In the genomic region with DNA sequence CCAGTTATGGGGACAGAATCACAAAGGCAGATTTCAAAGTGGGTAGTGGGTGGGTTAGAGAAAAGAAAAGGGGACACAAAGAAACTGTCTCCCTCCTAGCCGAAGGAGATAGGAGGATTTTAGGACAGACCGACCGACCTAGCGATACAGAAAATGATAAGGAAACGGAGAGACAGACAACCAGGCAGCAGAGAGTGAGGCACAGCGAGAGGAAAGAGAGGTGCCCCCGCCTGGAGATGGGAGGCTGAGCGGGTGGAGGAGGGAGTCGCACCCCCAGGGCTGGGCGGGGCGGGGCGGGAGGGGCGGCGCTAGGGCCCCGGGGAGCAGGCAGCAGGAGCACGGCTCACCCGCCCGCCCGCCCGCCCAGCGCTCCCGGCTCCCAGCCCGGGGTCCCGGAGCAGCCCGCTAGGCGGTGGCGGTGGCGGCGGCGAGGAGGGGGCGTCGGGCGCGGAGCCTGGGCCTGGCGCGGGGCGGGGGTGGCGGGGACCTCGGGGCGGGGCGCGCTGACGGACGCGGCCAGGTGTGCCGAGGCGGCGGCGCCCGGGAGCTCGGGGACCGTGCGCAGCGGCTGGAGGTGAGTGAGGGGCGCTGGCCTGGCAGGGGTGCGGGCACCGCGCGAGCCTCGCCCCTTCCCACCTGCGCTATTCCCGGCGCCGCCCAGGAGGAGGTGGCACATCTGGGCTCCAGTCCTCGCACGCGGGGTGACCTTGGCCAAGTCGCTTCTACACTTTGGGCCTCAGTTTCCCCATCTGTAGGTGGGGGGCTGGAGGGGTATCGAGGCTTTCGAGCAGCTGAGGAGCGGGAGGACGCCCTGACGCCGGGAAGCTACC, we compare ENCODE assay signal across 8 cellular contexts. TPM values are rescaled to one million over a fixed set of nuclear protein-coding genes. Genes with fewer than 3 reads are reported as not detected.
DNase-seq lines count a peak whose midpoint lies in the region; ATAC-seq and TF ChIP-seq lines count a peak whose summit lies in the region.

No MANE protein-coding gene starts in this region.

- peaks cover 15% of the 10 kb centered on the region for H3K27me3 Mint-ChIP-seq in activated CD8-positive, alpha-beta T cell treated with anti-CD3 and anti-CD28 coated beads for 36 hours
- H3K27me3 Mint-ChIP-seq in nephron progenitor cell (ENCODE audit: low read depth, poor library complexity) = peaks cover 25% of the 10 kb centered on the region

- ATAC-seq in HG03571 (IDR thresholded peaks at IDR 0.05; ENCODE audit: unreplicated experiment) = peak; percentile 40
- peak; percentile 67 for ATAC-seq in activated CD8-positive, alpha-beta T cell treated with anti-CD3 and anti-CD28 coated beads for 36 hours
- ATAC-seq in esophagus mucosa = peak; percentile 19

- POLR2A ChIA-PET in activated CD8-positive, alpha-beta T cell treated with anti-CD3 and anti-CD28 coated beads for 36 hours (lab: Charles Lee) = no interaction called here

- CTCF ChIA-PET in activated CD8-positive, alpha-beta T cell treated with anti-CD3 and anti-CD28 coated beads for 36 hours (lab: Charles Lee) = no interaction called here

- TF ChIP-seq CTCF in activated CD8-positive, alpha-beta T cell treated with anti-CD3 and anti-CD28 coated beads for 36 hours (IDR thresholded peaks at IDR 0.05) = no peak
- no peak for TF ChIP-seq CTCF in nephron progenitor cell (IDR thresholded peaks at IDR 0.05)

- DNase-seq in DMS 273 (lab: John Stamatoyannopoulos, UW; ENCODE audit: unreplicated experiment) (peak; percentile 64), DMS 273 treated with DMSO at 0.1 percent for 48 hours (lab: John Stamatoyannopoulos, UW) (no peak), nephron progenitor cell (peak; percentile 76), SIG-M5 (lab: John Stamatoyannopoulos, UW) (no peak), RKO (ENCODE audit: low spot score) (no peak)
- peak; percentile 27 for DNase-seq in activated CD8-positive, alpha-beta T cell treated with anti-CD3 and anti-CD28 coated beads for 36 hours

- peak overlapping the region; percentile 66 for H3K4me3 Mint-ChIP-seq in activated CD8-positive, alpha-beta T cell treated with anti-CD3 and anti-CD28 coated beads for 36 hours
- peak overlapping the region; percentile 86 for H3K4me3 Mint-ChIP-seq in nephron progenitor cell

- H3K36me3 Mint-ChIP-seq in activated CD8-positive, alpha-beta T cell treated with anti-CD3 and anti-CD28 coated beads for 36 hours (ENCODE audit: low read depth) = no peaks in the 10 kb centered on the region
- H3K36me3 Mint-ChIP-seq in nephron progenitor cell (ENCODE audit: low read depth) = no peaks in the 10 kb centered on the region

- H3K9me3 Mint-ChIP-seq in activated CD8-positive, alpha-beta T cell treated with anti-CD3 and anti-CD28 coated beads for 36 hours = no peaks in the 10 kb centered on the region
- no peaks in the 10 kb centered on the region for H3K9me3 Mint-ChIP-seq in nephron progenitor cell

- peaks cover 20% of the 10 kb centered on the region for H3K4me1 Mint-ChIP-seq in activated CD8-positive, alpha-beta T cell treated with anti-CD3 and anti-CD28 coated beads for 36 hours (ENCODE audit: low read depth)
- peaks cover 30% of the 10 kb centered on the region for H3K4me1 Mint-ChIP-seq in nephron progenitor cell

- no peak overlapping the region for H3K27ac Mint-ChIP-seq in activated CD8-positive, alpha-beta T cell treated with anti-CD3 and anti-CD28 coated beads for 36 hours
- no peak overlapping the region for H3K27ac Mint-ChIP-seq in nephron progenitor cell

- intact Hi-C loops in activated CD8-positive, alpha-beta T cell treated with anti-CD3 and anti-CD28 coated beads for 36 hours (cut with micrococcal nuclease) = no loop called here

RNA-seq across cellular contexts. Expression of a gene that starts 15.9 kb away (rescaled TPM):
- under 1 TPM; 0.18 to 0.22 TPM for total RNA-seq in activated CD8-positive, alpha-beta T cell treated with anti-CD3 and anti-CD28 coated beads for 36 hours
- total RNA-seq in esophagus mucosa = 7.8 TPM

RNA-seq across cellular contexts. Expression of a gene that starts 36.5 kb away (rescaled TPM):
- under 1 TPM; 0.11 to 0.20 TPM for total RNA-seq in activated CD8-positive, alpha-beta T cell treated with anti-CD3 and anti-CD28 coated beads for 36 hours
- not detected for total RNA-seq in esophagus mucosa

Comparison
In these comparisons a context has a peak if more than half of its experiments do, and no peak if none do; other contexts are left out.
1. DNase-seq: peak in DMS 273 (single experiment), activated CD8-positive, alpha-beta T cell treated with anti-CD3 and anti-CD28 coated beads for 36 hours (single experiment) and nephron progenitor cell (single experiment); none in DMS 273 treated with DMSO at 0.1 percent for 48 hours (single experiment), SIG-M5 (single experiment) and RKO (single experiment).
2. Peak in every context shown above with its lines, with median percentiles within 50 percentile points of each other: ATAC-seq.